ENCODE assay signal across 16 cellular contexts in the genomic region with DNA sequence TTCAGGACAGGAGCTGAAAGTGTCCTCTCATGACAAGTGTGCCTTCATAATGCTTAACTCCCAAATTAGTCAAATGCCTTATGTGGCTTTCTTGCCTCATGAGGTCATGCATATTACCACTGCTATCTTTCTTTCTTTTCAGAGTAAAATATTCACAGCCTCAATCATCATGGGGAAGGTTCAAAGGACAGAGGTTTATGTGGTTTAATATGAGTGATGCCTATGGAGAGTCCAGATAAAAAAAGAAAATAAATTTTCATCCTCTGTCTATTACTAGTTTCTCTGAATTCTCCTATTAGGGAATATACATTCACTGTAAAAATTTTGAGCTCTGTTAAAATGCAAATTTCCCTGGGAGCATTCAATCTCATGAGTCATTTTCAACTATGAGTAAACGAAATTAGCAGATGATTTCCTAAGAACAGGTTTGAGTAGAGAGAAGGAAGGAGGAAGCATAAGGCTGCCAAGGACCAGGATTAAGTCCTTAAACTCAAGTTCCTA.
DNase-seq lines count a peak whose midpoint lies in the region; ATAC-seq and TF ChIP-seq lines count a peak whose summit lies in the region.
"Had no signal": no experiment of that assay in that cellular context is flagged by ENCODE, and none has a peak within 500 bp of the region (broad histone marks: within the 10 kb centered on the region; RNA-seq: fewer than 3 reads in every experiment).

No MANE protein-coding gene starts in this region.

- no peaks in the 10 kb centered on the region for H3K36me3 ChIP-seq in fibroblast of lung (ENCODE audit: control insufficient read depth, insufficient read depth, low read length)
- H3K36me3 ChIP-seq in CD4-positive, alpha-beta memory T cell (ENCODE audit: insufficient read depth, low read length), result no peaks in the 10 kb centered on the region

- no peaks in the 10 kb centered on the region for H3K27me3 Mint-ChIP-seq in CD4-positive, alpha-beta memory T cell
- H3K27me3 Mint-ChIP-seq: activated CD4-positive, alpha-beta T cell treated with anti-CD3 and anti-CD28 coated beads, Interleukin-2, amount 10 ng/mL, durations not matched to agents 7 days and 5 days; CD4-positive, CD25-positive, alpha-beta regulatory T cell had no signal

- H3K27me3 ChIP-seq in fibroblast of lung (ENCODE audit: control insufficient read depth, insufficient read depth, low read length), result no peaks in the 10 kb centered on the region
- no peaks in the 10 kb centered on the region for H3K27me3 ChIP-seq in CD4-positive, alpha-beta memory T cell (ENCODE audit: insufficient read depth, low read length)

- CTCF ChIA-PET in CD4-positive, alpha-beta memory T cell (lab: Charles Lee; ENCODE audit: partially characterized antibody), result no interaction called here

- intact Hi-C loops in CD4-positive, alpha-beta memory T cell (cut with micrococcal nuclease), result no loop called here

- H3K4me3 ChIP-seq in fibroblast of lung (replicated peaks in 1 of 4; ENCODE audit: control extremely low read depth in 1 of 4, insufficient read depth in 1 of 4, low read depth in 3 of 4, low read length in 4 of 4), result no peak overlapping the region
- no peak overlapping the region for H3K4me3 ChIP-seq in CD4-positive, alpha-beta memory T cell (ENCODE audit: low read length in 2 of 2)

- no peak overlapping the region for H3K27ac ChIP-seq in fibroblast of lung (ENCODE audit: insufficient read depth, low read length)
- H3K27ac ChIP-seq in CD4-positive, alpha-beta memory T cell (ENCODE audit: low read depth, low read length), result no peak overlapping the region
- H3K27ac ChIP-seq: parathyroid adenoma had no signal

- TF ChIP-seq CTCF in fibroblast of lung (conservative IDR thresholded peaks at IDR 0.05 in 1 of 2, IDR thresholded peaks at IDR 0.05 in 1 of 2; ENCODE audit: low read depth in 1 of 2, low read length in 2 of 2), result no peak

- H3K9ac ChIP-seq in fibroblast of lung (ENCODE audit: insufficient read depth, low read length), result no peak overlapping the region
- H3K9ac ChIP-seq: parathyroid adenoma had no signal

- no peaks in the 10 kb centered on the region for H3K79me2 ChIP-seq in fibroblast of lung (ENCODE audit: control insufficient read depth, insufficient read depth, low read length)
- H3K79me2 ChIP-seq: parathyroid adenoma had no signal

- H4K20me1 ChIP-seq in fibroblast of lung (ENCODE audit: control insufficient read depth, extremely low read depth, insufficient read depth, low read length), result no peaks in the 10 kb centered on the region

- peaks cover 0 to 17% (median 3%) of the 10 kb centered on the region in 8 donors for H3K9me3 Mint-ChIP-seq in CD4-positive, alpha-beta memory T cell
- H3K9me3 Mint-ChIP-seq: activated CD4-positive, alpha-beta T cell treated with anti-CD3 and anti-CD28 coated beads, Interleukin-2, amount 10 ng/mL, durations not matched to agents 7 days and 5 days had no signal

- no peaks in the 10 kb centered on the region for H3K4me1 Mint-ChIP-seq in CD4-positive, alpha-beta memory T cell
- H3K4me1 Mint-ChIP-seq: activated CD4-positive, alpha-beta T cell treated with anti-CD3 and anti-CD28 coated beads, Interleukin-2, amount 10 ng/mL, durations not matched to agents 7 days and 5 days; CD4-positive, CD25-positive, alpha-beta regulatory T cell had no signal

- no peak overlapping the region for H3K27ac Mint-ChIP-seq in CD4-positive, alpha-beta memory T cell
- H3K27ac Mint-ChIP-seq: activated CD4-positive, alpha-beta T cell treated with anti-CD3 and anti-CD28 coated beads, Interleukin-2, amount 10 ng/mL, durations not matched to agents 7 days and 5 days; activated naive CD4-positive, alpha-beta T cell treated with anti-CD3 and anti-CD28 coated beads, Interleukin-2, amount 50 U/mL, for 72 hours; CD4-positive, CD25-positive, alpha-beta regulatory T cell had no signal

- no peaks in the 10 kb centered on the region for H3K4me1 ChIP-seq in fibroblast of lung (ENCODE audit: control insufficient read depth, extremely low read depth, insufficient read depth, low read length)
- no peaks in the 10 kb centered on the region for H3K4me1 ChIP-seq in CD4-positive, alpha-beta memory T cell (ENCODE audit: insufficient read depth, low read length)
- H3K4me1 ChIP-seq: parathyroid adenoma had no signal

- H3K4me2 ChIP-seq in fibroblast of lung (ENCODE audit: extremely low read depth, insufficient read depth, low read length), result no peak overlapping the region

- no peak overlapping the region for H2AFZ ChIP-seq in fibroblast of lung (ENCODE audit: low read length)
- H2AFZ ChIP-seq: parathyroid adenoma had no signal

- peak; percentile 60 for ATAC-seq in GM18508 (IDR thresholded peaks at IDR 0.05; ENCODE audit: insufficient read depth, unreplicated experiment)
- ATAC-seq in HG02623 (IDR thresholded peaks at IDR 0.05; ENCODE audit: unreplicated experiment), result peak; percentile 46
- ATAC-seq in GM21529 (IDR thresholded peaks at IDR 0.05; ENCODE audit: unreplicated experiment), result no peak
- ATAC-seq: activated naive CD4-positive, alpha-beta T cell treated with anti-CD3 and anti-CD28 coated beads, Interleukin-2, amount 50 U/mL, for 72 hours; Panc1 had no signal

- POLR2A ChIA-PET in CD4-positive, alpha-beta memory T cell (lab: Charles Lee; ENCODE audit: partially characterized antibody), result no interaction called here

- H3K9me3 ChIP-seq in fibroblast of lung (ENCODE audit: control insufficient read depth, insufficient read depth, low read depth, low read length), result no peaks in the 10 kb centered on the region
- no peaks in the 10 kb centered on the region for H3K9me3 ChIP-seq in CD4-positive, alpha-beta memory T cell (ENCODE audit: control insufficient read depth in 1 of 2, low read length in 2 of 2)

- H3K36me3 Mint-ChIP-seq in CD4-positive, alpha-beta memory T cell, result no peaks in the 10 kb centered on the region
- H3K36me3 Mint-ChIP-seq: activated naive CD4-positive, alpha-beta T cell treated with anti-CD3 and anti-CD28 coated beads, Interleukin-2, amount 50 U/mL, for 72 hours; CD4-positive, CD25-positive, alpha-beta regulatory T cell had no signal

- no peak overlapping the region for H3K4me3 Mint-ChIP-seq in CD4-positive, alpha-beta memory T cell
- H3K4me3 Mint-ChIP-seq: activated CD4-positive, alpha-beta T cell treated with anti-CD3 and anti-CD28 coated beads, Interleukin-2, amount 10 ng/mL, durations not matched to agents 7 days and 5 days; CD4-positive, CD25-positive, alpha-beta regulatory T cell had no signal

- DNase-seq in M059J (ENCODE audit: low read depth) (peak; percentile 88), fibroblast of lung (ENCODE audit: low read depth in 2 of 2) (peak; percentile 61 to 81), NOMO-1 treated with dmso at 0.1 percent for 144 hours (lab: John Stamatoyannopoulos, UW; ENCODE audit: unreplicated experiment) (no peak)
- no peak for DNase-seq in CD4-positive, alpha-beta memory T cell
- DNase-seq in activated CD8-positive, alpha-beta memory T cell treated with anti-CD3 and anti-CD28 coated beads, Interleukin-2, amount 50 U/mL, for 48 hours, result no peak
- DNase-seq: activated CD4-positive, alpha-beta T cell treated with anti-CD3 and anti-CD28 coated beads, Interleukin-2, amount 10 ng/mL, durations not matched to agents 7 days and 5 days; CD4-positive, CD25-positive, alpha-beta regulatory T cell; erythroblast; kidney glomerular epithelial cell; NCI-H1105 treated with DMSO at 0.1 percent for 48 hours had no signal

Comparison
In these comparisons a context has a peak if more than half of its experiments do, and no peak if none do; other contexts are left out.
1. DNase-seq: peak in M059J (single experiment) and fibroblast of lung (2 of 2); none in CD4-positive, alpha-beta memory T cell (0 of 5), NOMO-1 treated with dmso at 0.1 percent for 144 hours (single experiment) and activated CD8-positive, alpha-beta memory T cell treated with anti-CD3 and anti-CD28 coated beads, Interleukin-2, amount 50 U/mL, for 48 hours (single experiment).